11 cellular contexts compared by ENCODE assay signal in genomic region chr7:27191716-27192545, GRCh38. TPM values are rescaled to one million over a fixed set of nuclear protein-coding genes. Genes with fewer than 3 reads are reported as not detected.
DNase-seq lines count a peak whose midpoint lies in the region; ATAC-seq and TF ChIP-seq lines count a peak whose summit lies in the region.
"Had no signal": no experiment of that assay in that cellular context is flagged by ENCODE, and none has a peak within 500 bp of the region (broad histone marks: within the 10 kb centered on the region; RNA-seq: fewer than 3 reads in every experiment).

No MANE protein-coding gene starts in this region.

- no peak overlapping the region for H3K4me3 ChIP-seq in HEK293 (ENCODE audit: low read depth, low read length)
- peak overlapping the region in 1 of 2 donors; percentile 28 for H3K4me3 ChIP-seq in left lung
- H3K4me3 ChIP-seq: right lobe of liver had no signal

- H3K9me3 Mint-ChIP-seq in activated T-cell treated with anti-CD3 and anti-CD28 coated beads, Interleukin-2, amount 50 U/mL, for 4 hours: no peaks in the 10 kb centered on the region
- H3K9me3 Mint-ChIP-seq: activated naive CD4-positive, alpha-beta T cell treated with anti-CD3 and anti-CD28 coated beads, Interleukin-2, amount 50 U/mL, for 72 hours had no signal

- H3K4me1 Mint-ChIP-seq in activated T-cell treated with anti-CD3 and anti-CD28 coated beads, Interleukin-2, amount 50 U/mL, for 4 hours (ENCODE audit: low read depth): peaks cover 28% of the 10 kb centered on the region

- ATAC-seq in activated T-cell treated with anti-CD3 and anti-CD28 coated beads, Interleukin-2, amount 50 U/mL, for 4 hours: peak; percentile 12 to 17
- ATAC-seq in left lung (no peak), GM21717 (IDR thresholded peaks at IDR 0.05; ENCODE audit: unreplicated experiment) (no peak)

- H3K27me3 Mint-ChIP-seq in activated T-cell treated with anti-CD3 and anti-CD28 coated beads, Interleukin-2, amount 50 U/mL, for 4 hours (ENCODE audit: low read depth): peaks cover 87% of the 10 kb centered on the region

- H3K27me3 ChIP-seq in left lung: peaks cover 100% of the 10 kb centered on the region in 2 donors

- TF ChIP-seq CTCF in HEK293 (tag by site-specific recombination; IDR thresholded peaks at IDR 0.05) (no peak), left lung (IDR thresholded peaks at IDR 0.05) (no peak)

- H3K27ac ChIP-seq in HEK293 (ENCODE audit: extremely low read depth, low read depth, low read length) (no peak overlapping the region), left lung (no peak overlapping the region)
- H3K27ac ChIP-seq: right lobe of liver had no signal

- H3K9me3 ChIP-seq in HEK293 (ENCODE audit: control insufficient read depth, insufficient read depth, low read depth, low read length) (no peaks in the 10 kb centered on the region), left lung (no peaks in the 10 kb centered on the region)
- H3K9me3 ChIP-seq: right lobe of liver had no signal

- POLR2A ChIA-PET in HEK293 (lab: Yijun Ruan, JAX): no interaction called here

- no peaks in the 10 kb centered on the region for H3K36me3 Mint-ChIP-seq in activated T-cell treated with anti-CD3 and anti-CD28 coated beads, Interleukin-2, amount 50 U/mL, for 4 hours (ENCODE audit: insufficient read depth)

- H3K4me1 ChIP-seq in HEK293 (ENCODE audit: control insufficient read depth, insufficient read depth, low read length) (peaks cover 27% of the 10 kb centered on the region), left lung (peaks cover 8 to 40% of the 10 kb centered on the region in 2 donors)

- CTCF ChIA-PET in HEK293 (lab: Yijun Ruan, JAX): interaction anchor here (1.1 kb wide), 1 partner anchor 1299 kb away, joined by 4 read pairs; no protein-coding TSS in a partner anchor

- DNase-seq in activated T-cell treated with anti-CD3 and anti-CD28 coated beads, Interleukin-2, amount 50 U/mL, for 4 hours: no peak
- DNase-seq in left lung: peak; percentile 28 to 72
- peak; percentile 24 for DNase-seq in stimulated activated CD8-positive, alpha-beta memory T cell treated with anti-CD3 and anti-CD28 coated beads, Interleukin-4, amount 100 ng/mL, for 48 hours
- no peak for DNase-seq in NCI-H1694 (lab: John Stamatoyannopoulos, UW)
- no peak for DNase-seq in dermis blood vessel endothelial cell
- DNase-seq: GOT3 had no signal

- intact Hi-C loops in left lung (cut with DNase I): no loop called here

- H3K36me3 ChIP-seq in HEK293 (ENCODE audit: control insufficient read depth in 2 of 2, insufficient read depth in 1 of 2, low read length in 2 of 2) (peaks cover 11 to 23% of the 10 kb centered on the region in 2 experiments; a peak in 2 of 3 replicates), left lung (no peaks in the 10 kb centered on the region)
- H3K36me3 ChIP-seq: right lobe of liver had no signal

- peak overlapping the region; percentile 46 for H3K4me3 Mint-ChIP-seq in activated T-cell treated with anti-CD3 and anti-CD28 coated beads, Interleukin-2, amount 50 U/mL, for 4 hours

TF ChIP-seq in HEK293, 187 proteins besides CTCF, POLR2A, EP300 and RAD21 (continues in another document):
- TF ChIP-seq KLF8 (tag by site-specific recombination; IDR thresholded peaks at IDR 0.05): peak; percentile 31; the same call in 1 of the 2 replicates
- peak; percentile 52 for TF ChIP-seq ZBTB26 (tag by site-specific recombination; optimal IDR thresholded peaks at IDR 0.05)
- TF ChIP-seq ZNF423 (tag by site-specific recombination; IDR thresholded peaks at IDR 0.05): no peak
- peak; percentile 49 for TF ChIP-seq ZNF335 (tag by site-specific recombination; conservative IDR thresholded peaks at IDR 0.05)
- no peak for TF ChIP-seq GLI2 (tag by site-specific recombination; IDR thresholded peaks at IDR 0.05; ENCODE audit: borderline replicate concordance, low read depth)
- TF ChIP-seq ZNF148 (tag by site-specific recombination; IDR thresholded peaks at IDR 0.05; ENCODE audit: borderline replicate concordance): no peak
- no peak for TF ChIP-seq ZNF521 (tag by site-specific recombination; IDR thresholded peaks at IDR 0.05)
- 0 out of 2 replicates have a peak, but pooled peaks have one; percentile 22 for TF ChIP-seq ZFHX2 (tag by site-specific recombination; conservative IDR thresholded peaks at IDR 0.05)
- TF ChIP-seq ZXDB (tag by site-specific recombination; IDR thresholded peaks at IDR 0.05): peak; percentile 14; the same call in 1 of the 2 replicates
- TF ChIP-seq KLF16 (tag by site-specific recombination; IDR thresholded peaks at IDR 0.05): no peak
- TF ChIP-seq YY1 (tag by site-specific recombination; IDR thresholded peaks at IDR 0.05): 0 out of 2 replicates have a peak, but pooled peaks have one; percentile 32
- 0 out of 2 replicates have a peak, but pooled peaks have one; percentile 12 for TF ChIP-seq ZNF341 (tag by site-specific recombination; IDR thresholded peaks at IDR 0.05; ENCODE audit: low read depth)
- TF ChIP-seq ZBTB8A (tag by site-specific recombination; IDR thresholded peaks at IDR 0.05): 0 out of 2 replicates have a peak, but pooled peaks have one; percentile 12
- TF ChIP-seq ZNF398 (tag by site-specific recombination; IDR thresholded peaks at IDR 0.05): peak; percentile 39; the same call in 1 of the 2 replicates

RNA-seq across cellular contexts. Expression of gene HOXA11, which starts 6.9 kb away (rescaled TPM):
- not detected for total RNA-seq in activated T-cell treated with anti-CD3 and anti-CD28 coated beads, Interleukin-2, amount 50 U/mL, for 4 hours
- under 1 TPM in 1 of 2 donors, not detected in 1; 0.10 TPM for total RNA-seq in left lung
- total RNA-seq in dermis blood vessel endothelial cell: under 0.01 and 0.70 TPM in 2 replicates
- total RNA-seq: activated naive CD4-positive, alpha-beta T cell treated with anti-CD3 and anti-CD28 coated beads, Interleukin-2, amount 50 U/mL, for 72 hours; right lobe of liver had no signal

RNA-seq across cellular contexts. Expression of gene HOXA13, which starts 8.0 kb away (rescaled TPM):
- not detected for total RNA-seq in activated T-cell treated with anti-CD3 and anti-CD28 coated beads, Interleukin-2, amount 50 U/mL, for 4 hours
- total RNA-seq in left lung (not detected), dermis blood vessel endothelial cell (under 0.01 TPM in 1 of 2 replicates, not detected in the other)
- total RNA-seq: activated naive CD4-positive, alpha-beta T cell treated with anti-CD3 and anti-CD28 coated beads, Interleukin-2, amount 50 U/mL, for 72 hours; glomerular endothelial cell; right lobe of liver had no signal

RNA-seq across cellular contexts. Expression of gene HOXA10, which starts 17.8 kb away (rescaled TPM):
- under 1 TPM; 0.08 to 0.14 (median 0.10) TPM for total RNA-seq in activated T-cell treated with anti-CD3 and anti-CD28 coated beads, Interleukin-2, amount 50 U/mL, for 4 hours
- total RNA-seq in left lung (under 1 TPM; 0.42 to 0.55 TPM), dermis blood vessel endothelial cell (3.7 and 4.4 TPM in 2 replicates)
- total RNA-seq: activated naive CD4-positive, alpha-beta T cell treated with anti-CD3 and anti-CD28 coated beads, Interleukin-2, amount 50 U/mL, for 72 hours; right lobe of liver had no signal

RNA-seq across cellular contexts. Expression of gene HOXA9, which starts 26.6 kb away (rescaled TPM):
- total RNA-seq in activated T-cell treated with anti-CD3 and anti-CD28 coated beads, Interleukin-2, amount 50 U/mL, for 4 hours: under 1 TPM in 2 of 3 donors, not detected in 1; 0.28 to 0.76 TPM
- total RNA-seq in left lung (1 to 10 TPM in 1 of 2 donors, under 1 TPM in 1; 0.73 to 1.4 TPM), dermis blood vessel endothelial cell (9.0 and 11.8 TPM in 2 replicates)
- total RNA-seq: activated naive CD4-positive, alpha-beta T cell treated with anti-CD3 and anti-CD28 coated beads, Interleukin-2, amount 50 U/mL, for 72 hours had no signal

RNA-seq across cellular contexts. Expression of gene HOXA7, which starts 35.5 kb away (rescaled TPM):
- not detected for total RNA-seq in activated T-cell treated with anti-CD3 and anti-CD28 coated beads, Interleukin-2, amount 50 U/mL, for 4 hours
- 1 to 10 TPM; 1.3 to 2.2 TPM for total RNA-seq in left lung
- total RNA-seq in dermis blood vessel endothelial cell: 1.4 and 2.9 TPM in 2 replicates
- total RNA-seq: activated naive CD4-positive, alpha-beta T cell treated with anti-CD3 and anti-CD28 coated beads, Interleukin-2, amount 50 U/mL, for 72 hours; right lobe of liver had no signal

Comparison
In these comparisons a context has a peak if more than half of its experiments do, and no peak if none do; other contexts are left out.
1. ATAC-seq: peak in activated T-cell treated with anti-CD3 and anti-CD28 coated beads, Interleukin-2, amount 50 U/mL, for 4 hours (2 of 2); none in left lung (single experiment) and GM21717 (single experiment).
2. DNase-seq: peak in left lung (2 of 2) and stimulated activated CD8-positive, alpha-beta memory T cell treated with anti-CD3 and anti-CD28 coated beads, Interleukin-4, amount 100 ng/mL, for 48 hours (single experiment); none in activated T-cell treated with anti-CD3 and anti-CD28 coated beads, Interleukin-2, amount 50 U/mL, for 4 hours (single experiment), NCI-H1694 (single experiment) and dermis blood vessel endothelial cell (single experiment).